ENCODE assay signal across 1 cellular context in the genomic region with DNA sequence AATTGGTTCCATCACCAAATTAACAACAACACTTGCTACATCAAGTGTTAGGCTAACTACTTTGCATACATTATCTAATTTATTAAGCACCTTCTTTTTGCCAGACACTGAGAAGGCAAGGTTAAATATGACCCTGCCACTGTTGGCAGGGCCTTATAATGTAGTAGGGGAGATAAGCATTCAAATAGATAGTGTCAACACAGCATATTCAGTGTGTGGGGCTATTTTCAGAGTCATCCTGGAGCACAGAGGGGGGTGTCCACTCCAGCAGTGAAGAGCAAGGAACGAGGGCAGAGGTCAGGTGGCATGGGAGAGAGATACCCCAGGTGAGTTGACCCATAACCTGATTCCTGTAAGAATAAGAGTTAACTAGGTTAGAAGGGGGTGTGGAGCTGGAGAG.
TF ChIP-seq lines count a peak whose summit lies in the region.

No MANE protein-coding gene starts in this region.

TF ChIP-seq in SK-N-SH treated with all-trans-retinoic acid at 6 μM for 48 hours, 23 proteins besides CTCF, POLR2A, EP300 and RAD21 (continued from another document):
- TF ChIP-seq PATZ1 (CRISPR knock-in tag; IDR thresholded peaks at IDR 0.05; ENCODE audit: borderline replicate concordance), result no peak
- TF ChIP-seq, protein P1, sequence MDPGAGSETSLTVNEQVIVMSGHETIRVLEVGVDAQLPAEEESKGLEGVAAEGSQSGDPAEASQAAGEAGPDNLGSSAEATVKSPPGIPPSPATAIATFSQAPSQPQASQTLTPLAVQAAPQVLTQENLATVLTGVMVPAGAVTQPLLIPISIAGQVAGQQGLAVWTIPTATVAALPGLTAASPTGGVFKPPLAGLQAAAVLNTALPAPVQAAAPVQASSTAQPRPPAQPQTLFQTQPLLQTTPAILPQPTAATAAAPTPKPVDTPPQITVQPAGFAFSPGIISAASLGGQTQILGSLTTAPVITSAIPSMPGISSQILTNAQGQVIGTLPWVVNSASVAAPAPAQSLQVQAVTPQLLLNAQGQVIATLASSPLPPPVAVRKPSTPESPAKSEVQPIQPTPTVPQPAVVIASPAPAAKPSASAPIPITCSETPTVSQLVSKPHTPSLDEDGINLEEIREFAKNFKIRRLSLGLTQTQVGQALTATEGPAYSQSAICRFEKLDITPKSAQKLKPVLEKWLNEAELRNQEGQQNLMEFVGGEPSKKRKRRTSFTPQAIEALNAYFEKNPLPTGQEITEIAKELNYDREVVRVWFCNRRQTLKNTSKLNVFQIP (CRISPR knock-in tag; IDR thresholded peaks at IDR 0.05; ENCODE audit: borderline replicate concordance, low read depth), result no peak
- TF ChIP-seq CREB5 (CRISPR knock-in tag; IDR thresholded peaks at IDR 0.05; ENCODE audit: low read depth), result no peak
- TF ChIP-seq TCF4 (CRISPR knock-in tag; IDR thresholded peaks at IDR 0.05; ENCODE audit: borderline replicate concordance), result no peak
- no peak for TF ChIP-seq ISL1 (CRISPR knock-in tag; IDR thresholded peaks at IDR 0.05)
TF ChIP-seq in SK-N-SH treated with all-trans-retinoic acid at 6 μM for 48 hours: peak in this region for 0.
